28 cellular contexts compared by ENCODE assay signal in genomic region chr12:126912111-126912510, GRCh38.
"Had no signal": no experiment of that assay in that cellular context is flagged by ENCODE, and none has a peak within 500 bp of the region (broad histone marks: within the 10 kb centered on the region; RNA-seq: fewer than 3 reads in every experiment).

No MANE protein-coding gene starts in this region.

- H3K36me3 ChIP-seq: colonic mucosa, esophagus squamous epithelium, gastrocnemius medialis, gastroesophageal sphincter, heart left ventricle, heart right ventricle had no signal

- H3K4me3 ChIP-seq: colonic mucosa, coronary artery, dorsolateral prefrontal cortex, esophagus squamous epithelium, gastrocnemius medialis, gastroesophageal sphincter, heart left ventricle, heart right ventricle had no signal

- H3K27ac Mint-ChIP-seq: dendritic cell treated with granulocyte-macrophage colony-stimulating factor and Interleukin-4, amounts not matched to agents 40 ng/mL and 50 ng/mL, for 4 days; effector memory CD8-positive, alpha-beta T cell; endodermal cell had no signal

- ATAC-seq: effector memory CD8-positive, alpha-beta T cell; esophagus mucosa; foreskin keratinocyte; gastrocnemius medialis; gastroesophageal sphincter; heart left ventricle; heart right ventricle had no signal

- FAIRE-seq: colon, endometrium, endothelial cell of umbilical vein, frontal cortex had no signal

- H3K9me3 Mint-ChIP-seq: dendritic cell treated with granulocyte-macrophage colony-stimulating factor and Interleukin-4, amounts not matched to agents 40 ng/mL and 50 ng/mL, for 4 days; effector memory CD8-positive, alpha-beta T cell; endodermal cell had no signal

- H3K27me3 ChIP-seq: colonic mucosa, esophagus squamous epithelium, foreskin keratinocyte, gastrocnemius medialis had no signal

- H3K9me3 ChIP-seq: colonic mucosa, esophagus squamous epithelium, gastrocnemius medialis, gastroesophageal sphincter, heart left ventricle, heart right ventricle had no signal

- DNase-seq: colonic mucosa; cortex of kidney; dermis blood vessel endothelial cell; dorsolateral prefrontal cortex; effector CD4-positive, alpha-beta T cell; effector CD8-positive, alpha-beta T cell; effector memory CD4-positive, alpha-beta T cell; effector memory CD8-positive, alpha-beta T cell; endodermal cell; erythroblast; esophagus squamous epithelium; foreskin fibroblast; foreskin keratinocyte; foreskin melanocyte; gastrocnemius medialis; glutamatergic neuron; head of caudate nucleus; heart left ventricle; heart right ventricle had no signal

- H3K27ac ChIP-seq: colonic mucosa, coronary artery, dorsolateral prefrontal cortex, epithelial cell of prostate, esophagus squamous epithelium, foreskin keratinocyte, gastrocnemius medialis, gastroesophageal sphincter, heart left ventricle, heart right ventricle had no signal

- H3K4me3 Mint-ChIP-seq: dendritic cell treated with granulocyte-macrophage colony-stimulating factor and Interleukin-4, amounts not matched to agents 40 ng/mL and 50 ng/mL, for 4 days; effector memory CD8-positive, alpha-beta T cell; endodermal cell had no signal

- H3K27me3 Mint-ChIP-seq: dendritic cell treated with granulocyte-macrophage colony-stimulating factor and Interleukin-4, amounts not matched to agents 40 ng/mL and 50 ng/mL, for 4 days had no signal

- H3K4me1 ChIP-seq: colonic mucosa, esophagus squamous epithelium, foreskin keratinocyte, gastrocnemius medialis, gastroesophageal sphincter, heart left ventricle, heart right ventricle had no signal
